In the genomic region with DNA sequence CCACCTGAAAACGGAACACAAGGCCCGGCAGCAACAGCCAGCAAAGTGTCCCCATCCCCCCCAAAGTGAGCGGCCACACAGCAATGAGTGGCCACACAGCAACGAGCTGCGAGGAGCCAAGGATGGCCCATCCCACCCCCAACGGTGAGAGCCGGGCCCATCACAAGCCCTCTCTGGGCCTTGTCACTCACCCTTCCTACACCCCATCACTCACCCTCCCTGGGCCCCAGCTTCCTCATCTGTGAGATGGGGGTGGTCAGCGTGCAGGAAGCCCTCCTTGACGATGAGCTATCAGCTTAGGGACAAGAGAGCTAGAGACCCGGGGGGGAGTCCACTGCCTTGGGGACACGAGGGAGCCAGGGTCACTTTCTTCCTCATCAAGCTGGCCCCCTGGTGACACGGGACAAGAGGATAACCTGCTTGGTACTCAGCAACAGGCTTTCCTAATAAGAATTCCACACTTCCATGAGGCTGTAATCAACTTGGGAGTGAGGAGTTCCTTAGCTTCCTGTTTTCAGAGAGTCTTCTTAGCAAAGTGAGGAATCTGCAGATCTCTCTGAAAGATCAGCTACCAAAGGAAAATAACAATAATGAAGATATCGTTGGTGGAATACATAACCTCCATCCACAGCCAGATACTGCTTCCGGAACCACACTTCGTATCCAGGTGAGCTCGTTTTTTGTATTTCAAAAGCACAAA, we compare ENCODE assay signal across 13 cellular contexts.
DNase-seq lines count a peak whose midpoint lies in the region; ATAC-seq and TF ChIP-seq lines count a peak whose summit lies in the region.
"Had no signal": no experiment of that assay in that cellular context is flagged by ENCODE, and none has a peak within 500 bp of the region (broad histone marks: within the 10 kb centered on the region; RNA-seq: fewer than 3 reads in every experiment).

No MANE protein-coding gene starts in this region.

- H3K4me2 ChIP-seq in hepatocyte = peak overlapping the region; percentile 68

- ATAC-seq in HG03097 (IDR thresholded peaks at IDR 0.05; ENCODE audit: low FRiP score, unreplicated experiment) (no peak), GM19023 (IDR thresholded peaks at IDR 0.05; ENCODE audit: unreplicated experiment) (no peak)
- ATAC-seq: natural killer cell treated with Interleukin-12 subunit alpha and Interleukin-12 subunit beta and Interleukin-15 and Interleukin-18, amount 100 ng/mL, for 72 hours had no signal

- 82% methylated on average over 14 of the region's 16 CpGs for WGBS in hepatocyte (ENCODE audit: low lambda C conversion rate, missing lambda C conversion rate)

- no peaks in the 10 kb centered on the region for H3K9me2 ChIP-seq in hepatocyte (replicated peaks; ENCODE audit: insufficient read depth)

- H3K27me3 Mint-ChIP-seq in activated naive CD4-positive, alpha-beta T cell treated with anti-CD3 and anti-CD28 coated beads for 36 hours (ENCODE audit: low read depth) = no peaks in the 10 kb centered on the region
- H3K27me3 Mint-ChIP-seq: natural killer cell treated with Interleukin-12 subunit alpha and Interleukin-12 subunit beta and Interleukin-15 and Interleukin-18, amount 100 ng/mL, for 72 hours had no signal

- H3K27me3 ChIP-seq in BJ (ENCODE audit: control insufficient read depth, insufficient read depth, low read length) = no peaks in the 10 kb centered on the region
- no peaks in the 10 kb centered on the region for H3K27me3 ChIP-seq in adipocyte (replicated peaks; ENCODE audit: control insufficient read depth, insufficient read depth, low read length)
- no peaks in the 10 kb centered on the region for H3K27me3 ChIP-seq in hepatocyte
- no peaks in the 10 kb centered on the region for H3K27me3 ChIP-seq in skeletal muscle tissue (ENCODE audit: control insufficient read depth in 3 of 3, insufficient read depth in 3 of 3, low read length in 3 of 3)

- H3K36me3 ChIP-seq in BJ (ENCODE audit: control insufficient read depth, insufficient read depth, low read length) (0 out of 2 replicates have a peak, but pooled peaks cover 2% of the 10 kb centered on the region), adipocyte (ENCODE audit: control insufficient read depth, insufficient read depth, low read length, severe bottlenecking) (no peaks in the 10 kb centered on the region), hepatocyte (replicated peaks; ENCODE audit: insufficient read depth, low read depth) (no peaks in the 10 kb centered on the region), skeletal muscle tissue (ENCODE audit: control insufficient read depth in 3 of 3, insufficient read depth in 3 of 3, low read length in 3 of 3) (peaks cover 0 to 18% (median 3%) of the 10 kb centered on the region in 3 donors)

- H3K4me1 ChIP-seq in adipocyte (ENCODE audit: control insufficient read depth, insufficient read depth, low read length) = peaks cover 59% of the 10 kb centered on the region
- H3K4me1 ChIP-seq in hepatocyte (ENCODE audit: insufficient read depth) = peaks cover 69% of the 10 kb centered on the region
- H3K4me1 ChIP-seq in skeletal muscle tissue (ENCODE audit: control insufficient read depth in 3 of 3, insufficient read depth in 3 of 3, low read length in 3 of 3) = peaks cover 84 to 96% (median 86%) of the 10 kb centered on the region in 3 donors

- TF ChIP-seq CTCF in BJ (IDR thresholded peaks at IDR 0.05; ENCODE audit: insufficient read depth, low read depth, low read length) (no peak), hepatocyte (IDR thresholded peaks at IDR 0.05; ENCODE audit: poor library complexity) (no peak)

- H3K79me2 ChIP-seq in hepatocyte = peaks cover 84% of the 10 kb centered on the region

- H4K20me1 ChIP-seq in hepatocyte (ENCODE audit: insufficient read depth, poor library complexity, severe bottlenecking) = no peaks in the 10 kb centered on the region

- H3K27ac ChIP-seq in hepatocyte (peak overlapping the region; percentile 88), skeletal muscle tissue (ENCODE audit: low read depth, low read length) (peak overlapping the region; percentile 98)

- POLR2A ChIA-PET in BJ (lab: Charles Lee) = interaction anchor here (0.5 to 0.7 kb wide), 2 partner anchors 13 to 14 kb away, joined by 5 to 8 read pairs; no protein-coding TSS in a partner anchor

- CTCF ChIA-PET in BJ (lab: Yijun Ruan, JAX) = interaction anchor here (0.8 to 1.0 kb wide), 3 partner anchors 10 to 714 kb away, joined by 3 to 5 read pairs (median 4); no protein-coding TSS in a partner anchor
- CTCF ChIA-PET in activated naive CD4-positive, alpha-beta T cell treated with anti-CD3 and anti-CD28 coated beads for 36 hours (lab: Charles Lee) = interaction anchor here (0.6 to 1.0 kb wide), 3 partner anchors 15 to 111 kb away, joined by 3 read pairs; no protein-coding TSS in a partner anchor

- H3K36me3 Mint-ChIP-seq in activated naive CD4-positive, alpha-beta T cell treated with anti-CD3 and anti-CD28 coated beads for 36 hours (ENCODE audit: low read depth) = no peaks in the 10 kb centered on the region
- H3K36me3 Mint-ChIP-seq: natural killer cell treated with Interleukin-12 subunit alpha and Interleukin-12 subunit beta and Interleukin-15 and Interleukin-18, amount 100 ng/mL, for 72 hours had no signal

- no peaks in the 10 kb centered on the region for H3K9me3 ChIP-seq in adipocyte (ENCODE audit: control insufficient read depth, low read length)
- H3K9me3 ChIP-seq in hepatocyte (ENCODE audit: low read depth) = no peaks in the 10 kb centered on the region
- no peaks in the 10 kb centered on the region for H3K9me3 ChIP-seq in skeletal muscle tissue (ENCODE audit: control insufficient read depth in 3 of 3, low read length in 3 of 3)

- peaks cover 21% of the 10 kb centered on the region for H3K4me1 Mint-ChIP-seq in activated naive CD4-positive, alpha-beta T cell treated with anti-CD3 and anti-CD28 coated beads for 36 hours (ENCODE audit: low read depth)

- DNase-seq in BJ (ENCODE audit: low read depth) (no peak), adipocyte (ENCODE audit: low read depth) (peak; percentile 13), hepatocyte (ENCODE audit: low spot score) (no peak), AML-193 (lab: John Stamatoyannopoulos, UW) (no peak)
- no peak for DNase-seq in activated naive CD4-positive, alpha-beta T cell treated with anti-CD3 and anti-CD28 coated beads for 36 hours
- DNase-seq: activated CD4-positive, alpha-beta T cell treated with anti-CD3 and anti-CD28 coated beads for 1 hour; activated gamma-delta T cell; NCI-H2029; stimulated activated CD4-positive, alpha-beta T cell treated with anti-CD3 and anti-CD28 coated beads, Interleukin-4, amount 100 ng/mL, for 4 hours had no signal

- H3K27ac Mint-ChIP-seq in activated naive CD4-positive, alpha-beta T cell treated with anti-CD3 and anti-CD28 coated beads for 36 hours = no peak overlapping the region
- H3K27ac Mint-ChIP-seq: natural killer cell treated with Interleukin-12 subunit alpha and Interleukin-12 subunit beta and Interleukin-15 and Interleukin-18, amount 100 ng/mL, for 72 hours had no signal

- no peak overlapping the region for H2AFZ ChIP-seq in hepatocyte

- no peaks in the 10 kb centered on the region for H3K9me3 Mint-ChIP-seq in activated naive CD4-positive, alpha-beta T cell treated with anti-CD3 and anti-CD28 coated beads for 36 hours
- H3K9me3 Mint-ChIP-seq: natural killer cell treated with Interleukin-12 subunit alpha and Interleukin-12 subunit beta and Interleukin-15 and Interleukin-18, amount 100 ng/mL, for 72 hours had no signal

- intact Hi-C loops in activated naive CD4-positive, alpha-beta T cell treated with anti-CD3 and anti-CD28 coated beads for 36 hours (cut with micrococcal nuclease) = no loop called here

- no peak overlapping the region for H3K4me3 Mint-ChIP-seq in activated naive CD4-positive, alpha-beta T cell treated with anti-CD3 and anti-CD28 coated beads for 36 hours
- H3K4me3 Mint-ChIP-seq: natural killer cell treated with Interleukin-12 subunit alpha and Interleukin-12 subunit beta and Interleukin-15 and Interleukin-18, amount 100 ng/mL, for 72 hours had no signal

- peak overlapping the region; percentile 87 for H3K9ac ChIP-seq in adipocyte (ENCODE audit: low read length)
- H3K9ac ChIP-seq in skeletal muscle tissue (ENCODE audit: low read depth in 1 of 3, low read length in 3 of 3) = peak overlapping the region; percentile 94 to 97 (median 95)

- peak overlapping the region; percentile 32 for H3K4me3 ChIP-seq in BJ (ENCODE audit: low read depth, low read length)
- peak overlapping the region; percentile 81 for H3K4me3 ChIP-seq in adipocyte (ENCODE audit: low read length)
- H3K4me3 ChIP-seq in hepatocyte = no peak overlapping the region
- peak overlapping the region; percentile 90 to 91 (median 91) for H3K4me3 ChIP-seq in skeletal muscle tissue (ENCODE audit: low read length in 3 of 3)
